ENCODE assay signal across 1 cellular context in the genomic region with DNA sequence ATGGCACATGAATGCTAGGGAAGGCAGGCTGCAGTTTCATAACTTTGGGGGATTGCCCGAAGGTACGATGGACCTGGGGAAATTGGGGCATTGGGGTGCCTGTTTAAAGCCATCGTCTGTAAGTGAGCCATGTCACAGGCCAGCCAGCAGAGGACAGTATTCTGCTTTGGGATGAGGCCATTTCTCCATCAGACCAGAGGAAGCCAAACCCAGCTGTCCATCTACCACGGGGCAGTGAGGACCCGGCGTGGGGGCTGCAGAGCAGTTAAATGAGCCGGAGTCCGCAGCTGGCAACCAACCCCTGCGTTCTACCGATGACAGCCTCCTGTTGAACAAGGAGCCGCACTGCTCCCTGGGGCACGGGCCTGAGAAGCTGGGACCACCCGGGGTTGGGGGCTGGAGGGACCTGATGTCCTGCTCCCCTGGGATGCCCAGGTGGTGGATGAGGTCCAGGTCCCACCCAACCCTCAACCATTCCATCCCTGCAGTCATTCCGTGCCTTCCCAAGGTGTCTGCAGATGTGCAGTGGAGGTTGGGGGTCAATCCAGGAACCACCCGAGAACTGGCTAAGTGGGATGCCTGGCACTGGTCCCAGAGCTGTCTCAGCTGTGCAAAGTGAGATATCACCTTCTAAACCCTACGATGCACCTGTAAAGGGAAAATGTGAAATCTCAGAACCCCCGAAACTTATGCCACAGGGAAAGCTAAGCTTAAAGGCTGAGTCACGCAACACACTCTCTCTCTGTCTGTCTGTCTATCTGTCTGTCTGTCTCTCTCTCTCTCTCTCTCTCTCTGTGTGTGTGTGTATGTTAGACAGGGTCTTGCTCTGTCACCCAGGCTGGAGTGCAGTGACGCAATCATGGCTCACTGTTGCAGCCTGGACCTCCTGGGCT.
A peak's percentile ranks its signal among the peaks of the same experiment; 100 is the strongest.
TF ChIP-seq lines count a peak whose summit lies in the region.

No MANE protein-coding gene starts in this region.

TF ChIP-seq in HEK293T, 16 proteins besides CTCF, POLR2A, EP300 and RAD21:
- TF ChIP-seq BHLHE40 (IDR thresholded peaks at IDR 0.05; ENCODE audit: borderline replicate concordance) (no peak), PKNOX1 (IDR thresholded peaks at IDR 0.05) (peak; percentile 75), CTBP1 (IDR thresholded peaks at IDR 0.05; ENCODE audit: borderline replicate concordance) (no peak)
